20 cellular contexts compared by ENCODE assay signal in genomic region chr17:59067756-59068155, GRCh38. TPM values are rescaled to one million over a fixed set of nuclear protein-coding genes. Genes with fewer than 3 reads are reported as not detected.
A peak's percentile ranks its signal among the peaks of the same experiment; 100 is the strongest.
DNase-seq lines count a peak whose midpoint lies in the region; ATAC-seq, FAIRE-seq and TF ChIP-seq lines count a peak whose summit lies in the region.
"Had no signal": no experiment of that assay in that cellular context is flagged by ENCODE, and none has a peak within 500 bp of the region (broad histone marks: within the 10 kb centered on the region; RNA-seq: fewer than 3 reads in every experiment).

No MANE protein-coding gene starts in this region.

- no peaks in the 10 kb centered on the region for H3K9me3 Mint-ChIP-seq in progenitor cell of endocrine pancreas (ENCODE audit: low read depth)
- H3K9me3 Mint-ChIP-seq: CD8-positive, alpha-beta memory T cell had no signal

- no peaks in the 10 kb centered on the region for H3K4me1 Mint-ChIP-seq in progenitor cell of endocrine pancreas (ENCODE audit: low read depth)

- peaks cover 9% of the 10 kb centered on the region for H3K36me3 Mint-ChIP-seq in progenitor cell of endocrine pancreas (ENCODE audit: insufficient read depth)

- DNase-seq in GM10266 (ENCODE audit: extremely low spot score) (peak; percentile 11), GM12892 (ENCODE audit: insufficient read length) (no peak), progenitor cell of endocrine pancreas (ENCODE audit: low spot score, unreplicated experiment) (no peak), NCI-H2107 treated with DMSO at 0.1 percent for 48 hours (lab: John Stamatoyannopoulos, UW; ENCODE audit: unreplicated experiment) (no peak), NOMO-1 treated with dmso at 0.1 percent for 144 hours (lab: John Stamatoyannopoulos, UW; ENCODE audit: unreplicated experiment) (no peak)
- DNase-seq: CD8-positive, alpha-beta memory T cell; DND-41; H7; NCI-H1417 treated with DMSO at 0.1 percent for 48 hours; NCI-H2029; NCI-H2171 treated with DMSO at 0.1 percent for 48 hours; NCI-H748 treated with DMSO at 0.1 percent for 48 hours; PC-9; SW 1271 had no signal

- H3K27ac Mint-ChIP-seq in progenitor cell of endocrine pancreas: no peak overlapping the region

- H3K27me3 Mint-ChIP-seq in progenitor cell of endocrine pancreas: no peaks in the 10 kb centered on the region
- H3K27me3 Mint-ChIP-seq: CD8-positive, alpha-beta memory T cell had no signal

- no peak for FAIRE-seq in GM12892 (lab: Jason Lieb, UNC)
- FAIRE-seq: A549, G401.6, K562 had no signal

- TF ChIP-seq POLR2A in GM12892 (IDR thresholded peaks at IDR 0.05; ENCODE audit: low read depth, low read length): no peak

- H3K4me3 Mint-ChIP-seq in progenitor cell of endocrine pancreas (ENCODE audit: low read depth): no peak overlapping the region
- H3K4me3 Mint-ChIP-seq: CD8-positive, alpha-beta memory T cell had no signal

- ATAC-seq in GM19025 (IDR thresholded peaks at IDR 0.05; ENCODE audit: low read depth, unreplicated experiment): peak; percentile 57
- ATAC-seq in GM19467 (IDR thresholded peaks at IDR 0.05; ENCODE audit: unreplicated experiment): peak; percentile 71
- peak; percentile 43 for ATAC-seq in HG03354 (IDR thresholded peaks at IDR 0.05; ENCODE audit: poor library complexity, severe bottlenecking, unreplicated experiment)
- ATAC-seq: A549, K562 had no signal

- TF ChIP-seq CTCF in GM10266 (IDR thresholded peaks at IDR 0.05; ENCODE audit: control insufficient read depth, insufficient read depth, low read depth, missing control alignments) (no peak), progenitor cell of endocrine pancreas (IDR thresholded peaks at IDR 0.05; ENCODE audit: unreplicated experiment) (no peak)

RNA-seq across cellular contexts. Expression of gene TRIM37, which starts 38.9 kb away (rescaled TPM):
- polyA plus RNA-seq in GM12892 (2012; ENCODE audit: missing spikeins): 8.8 TPM
- total RNA-seq in progenitor cell of endocrine pancreas: 25.9 and 28.8 TPM in 2 replicates
